In genomic region chr10:3902054-3902808, GRCh38 we compare ENCODE assay signal across 8 cellular contexts.
DNase-seq lines count a peak whose midpoint lies in the region; ATAC-seq, FAIRE-seq and TF ChIP-seq lines count a peak whose summit lies in the region.

No MANE protein-coding gene starts in this region.

- no peaks in the 10 kb centered on the region for H3K36me3 Mint-ChIP-seq in activated CD8-positive, alpha-beta T cell treated with anti-CD3 and anti-CD28 coated beads for 36 hours (ENCODE audit: low read depth)
- H3K36me3 Mint-ChIP-seq in endothelial cell (ENCODE audit: low read depth, unreplicated experiment): no peaks in the 10 kb centered on the region

- H3K27ac ChIP-seq in ACC112 (ENCODE audit: low read depth, low read length) (peak overlapping the region; percentile 81), kidney (ENCODE audit: low read depth in 2 of 2, low read length in 2 of 2) (peak overlapping the region; percentile 5 to 19), PC-9 (no peak overlapping the region)

- H3K4me3 ChIP-seq in ACC112 (ENCODE audit: low read depth, low read length) (no peak overlapping the region), kidney (ENCODE audit: low read length in 2 of 2) (no peak overlapping the region), PC-9 (no peak overlapping the region)

- CTCF ChIA-PET in activated CD8-positive, alpha-beta T cell treated with anti-CD3 and anti-CD28 coated beads for 36 hours (lab: Charles Lee): no interaction called here
- CTCF ChIA-PET in PC-9 (lab: Charles Lee): no interaction called here

- H3K27me3 ChIP-seq in ACC112 (ENCODE audit: insufficient read depth, low read length) (no peaks in the 10 kb centered on the region), PC-9 (ENCODE audit: insufficient read depth, low read depth) (no peaks in the 10 kb centered on the region)

- BruUV-seq in PC-9 (replicated peaks; lab: Mats Ljungman, UMichigan): no TSS peak

- no peaks in the 10 kb centered on the region for H3K79me2 ChIP-seq in ACC112 (ENCODE audit: control insufficient read depth, insufficient read depth, low read length, unreplicated experiment)
- no peaks in the 10 kb centered on the region for H3K79me2 ChIP-seq in PC-9 (ENCODE audit: low read depth)

- H3K9me3 ChIP-seq in kidney (ENCODE audit: control insufficient read depth in 1 of 2, low read length in 2 of 2): no peaks in the 10 kb centered on the region
- H3K9me3 ChIP-seq in PC-9 (ENCODE audit: insufficient read depth, low read depth): no peaks in the 10 kb centered on the region

- H3K4me2 ChIP-seq in PC-9: no peak overlapping the region

- no peaks in the 10 kb centered on the region for H3K27me3 Mint-ChIP-seq in activated CD8-positive, alpha-beta T cell treated with anti-CD3 and anti-CD28 coated beads for 36 hours
- no peaks in the 10 kb centered on the region for H3K27me3 Mint-ChIP-seq in endothelial cell (ENCODE audit: unreplicated experiment)

- H3K36me3 ChIP-seq in ACC112 (ENCODE audit: insufficient read depth, low read length) (no peaks in the 10 kb centered on the region), kidney (ENCODE audit: control insufficient read depth in 1 of 2, insufficient read depth in 2 of 2, low read length in 2 of 2) (no peaks in the 10 kb centered on the region), PC-9 (ENCODE audit: low read depth) (no peaks in the 10 kb centered on the region)

- POLR2A ChIA-PET in activated CD8-positive, alpha-beta T cell treated with anti-CD3 and anti-CD28 coated beads for 36 hours (lab: Charles Lee): interaction anchor here (0.6 to 1.2 kb wide), 3 partner anchors 25 to 117 kb away, joined by 3 to 4 read pairs (median 3); partner anchors contain the start of gene KLF6
- POLR2A ChIA-PET in PC-9 (lab: Charles Lee; ENCODE audit: unreplicated experiment): no interaction called here

- H3K27ac Mint-ChIP-seq in activated CD8-positive, alpha-beta T cell treated with anti-CD3 and anti-CD28 coated beads for 36 hours: peak overlapping the region; percentile 86
- H3K27ac Mint-ChIP-seq in endothelial cell (ENCODE audit: unreplicated experiment): no peak overlapping the region

- no peaks in the 10 kb centered on the region for H3F3A ChIP-seq in PC-9 (ENCODE audit: insufficient read depth, low read depth)

- intact Hi-C loops in activated CD8-positive, alpha-beta T cell treated with anti-CD3 and anti-CD28 coated beads for 36 hours (cut with micrococcal nuclease): no loop called here
- intact Hi-C loops in kidney (cut with DNase I) (no loop called here), PC-9 (cut with micrococcal nuclease; ENCODE audit: unreplicated experiment) (no loop called here)

- no peak for TF ChIP-seq CTCF in activated CD8-positive, alpha-beta T cell treated with anti-CD3 and anti-CD28 coated beads for 36 hours (IDR thresholded peaks at IDR 0.05)
- no peak for TF ChIP-seq CTCF in kidney (IDR thresholded peaks at IDR 0.05; ENCODE audit: borderline replicate concordance, extremely low read depth, insufficient read depth)
- TF ChIP-seq CTCF in endothelial cell (IDR thresholded peaks at IDR 0.05; ENCODE audit: unreplicated experiment): no peak
- TF ChIP-seq CTCF in PC-9 (conservative IDR thresholded peaks at IDR 0.05): no peak

- DNase-seq in GM19238 (ENCODE audit: insufficient read length, low spot score) (peak; percentile 40), kidney (no peak), endothelial cell (ENCODE audit: low spot score) (no peak), cerebellum (ENCODE audit: low spot score) (no peak), PC-9 (no peak)
- peak; percentile 68 for DNase-seq in activated CD8-positive, alpha-beta T cell treated with anti-CD3 and anti-CD28 coated beads for 36 hours

- no peaks in the 10 kb centered on the region for H3K9me2 ChIP-seq in PC-9 (ENCODE audit: insufficient read depth)

- peak; percentile 92 for ATAC-seq in HG03159 (IDR thresholded peaks at IDR 0.05; ENCODE audit: unreplicated experiment)
- ATAC-seq in activated CD8-positive, alpha-beta T cell treated with anti-CD3 and anti-CD28 coated beads for 36 hours: peak; percentile 76

- H3K4me1 ChIP-seq in ACC112 (ENCODE audit: control insufficient read depth, insufficient read depth, low read length, unreplicated experiment): peaks cover 44% of the 10 kb centered on the region
- H3K4me1 ChIP-seq in kidney (ENCODE audit: control insufficient read depth in 1 of 2, insufficient read depth in 1 of 2, low read depth in 1 of 2, low read length in 2 of 2): peaks cover 4 to 5% of the 10 kb centered on the region in 2 donors
- H3K4me1 ChIP-seq in PC-9 (replicated peaks; ENCODE audit: insufficient read depth): no peaks in the 10 kb centered on the region

- no peak overlapping the region for H3K4me3 Mint-ChIP-seq in activated CD8-positive, alpha-beta T cell treated with anti-CD3 and anti-CD28 coated beads for 36 hours
- no peak overlapping the region for H3K4me3 Mint-ChIP-seq in endothelial cell (ENCODE audit: unreplicated experiment)

- no peaks in the 10 kb centered on the region for H4K20me1 ChIP-seq in PC-9 (ENCODE audit: insufficient read depth)

- no peak overlapping the region for H2AFZ ChIP-seq in ACC112 (ENCODE audit: low read length, unreplicated experiment)
- H2AFZ ChIP-seq in PC-9: no peak overlapping the region

- H3K9me3 Mint-ChIP-seq in activated CD8-positive, alpha-beta T cell treated with anti-CD3 and anti-CD28 coated beads for 36 hours: peaks cover 2% of the 10 kb centered on the region
- H3K9me3 Mint-ChIP-seq in endothelial cell (ENCODE audit: unreplicated experiment): no peaks in the 10 kb centered on the region

- peak; percentile 59 for FAIRE-seq in kidney (lab: Jason Lieb, UNC)

- peak overlapping the region in 1 of 2 donors; percentile 2 for H3K9ac ChIP-seq in kidney (ENCODE audit: low read length in 2 of 2)

- peaks cover 23% of the 10 kb centered on the region for H3K4me1 Mint-ChIP-seq in activated CD8-positive, alpha-beta T cell treated with anti-CD3 and anti-CD28 coated beads for 36 hours (ENCODE audit: low read depth)
- H3K4me1 Mint-ChIP-seq in endothelial cell (ENCODE audit: unreplicated experiment): no peaks in the 10 kb centered on the region

Comparison
In these comparisons a context has a peak if more than half of its experiments do, and no peak if none do; other contexts are left out.
1. DNase-seq: peak in GM19238 (single experiment) and activated CD8-positive, alpha-beta T cell treated with anti-CD3 and anti-CD28 coated beads for 36 hours (single experiment); none in kidney (single experiment), endothelial cell (single experiment), cerebellum (single experiment) and PC-9 (0 of 2).